13 cellular contexts compared by ENCODE assay signal in genomic region chr4:108384544-108384943, GRCh38.
"Had no signal": no experiment of that assay in that cellular context is flagged by ENCODE, and none has a peak within 500 bp of the region (broad histone marks: within the 10 kb centered on the region; RNA-seq: fewer than 3 reads in every experiment).

No MANE protein-coding gene starts in this region.

- DNase-seq: activated CD4-positive, alpha-beta memory T cell treated with anti-CD3 and anti-CD28 coated beads for 36 hours; activated CD4-positive, alpha-beta T cell treated with anti-CD3 and anti-CD28 coated beads for 1 hour; left lung; sigmoid colon; stimulated activated CD4-positive, alpha-beta T cell treated with anti-CD3 and anti-CD28 coated beads, Interleukin-2, amount 100 ng/mL, for 48 hours; stimulated activated naive CD4-positive, alpha-beta T cell treated with Interleukin-2 at 50 U/mL for 16 hours; upper lobe of left lung had no signal

- H3K4me3 Mint-ChIP-seq: activated CD4-positive, alpha-beta memory T cell treated with anti-CD3 and anti-CD28 coated beads for 36 hours; memory B cell; nephron had no signal

- H3K36me3 ChIP-seq: cardiac muscle cell, esophagus muscularis mucosa, left lung, sigmoid colon, suprapubic skin, upper lobe of left lung had no signal

- H3K36me3 Mint-ChIP-seq: activated CD4-positive, alpha-beta memory T cell treated with anti-CD3 and anti-CD28 coated beads for 36 hours; memory B cell had no signal

- H3K9me3 ChIP-seq: esophagus muscularis mucosa, left lung, sigmoid colon, suprapubic skin, upper lobe of left lung had no signal

- H3K27ac ChIP-seq: cardiac muscle cell, esophagus muscularis mucosa, left lung, sigmoid colon, suprapubic skin, upper lobe of left lung had no signal

- H3K27me3 Mint-ChIP-seq: activated CD4-positive, alpha-beta memory T cell treated with anti-CD3 and anti-CD28 coated beads for 36 hours had no signal

- ATAC-seq: left lung had no signal

- H3K4me3 ChIP-seq: cardiac muscle cell, esophagus muscularis mucosa, left lung, sigmoid colon, suprapubic skin, upper lobe of left lung had no signal

- H3K27ac Mint-ChIP-seq: activated CD4-positive, alpha-beta memory T cell treated with anti-CD3 and anti-CD28 coated beads for 36 hours; memory B cell; nephron had no signal

- H3K27me3 ChIP-seq: cardiac muscle cell, left lung, sigmoid colon, upper lobe of left lung had no signal

- H3K9me3 Mint-ChIP-seq: activated CD4-positive, alpha-beta memory T cell treated with anti-CD3 and anti-CD28 coated beads for 36 hours; memory B cell; nephron had no signal

- H3K4me1 ChIP-seq: esophagus muscularis mucosa, left lung, sigmoid colon, suprapubic skin, upper lobe of left lung had no signal

- H3K4me1 Mint-ChIP-seq: memory B cell, nephron had no signal

- FAIRE-seq: islet of Langerhans had no signal
